18 cellular contexts compared by ENCODE assay signal in genomic region chr6:53440331-53440730, GRCh38.
DNase-seq lines count a peak whose midpoint lies in the region; ATAC-seq, FAIRE-seq and TF ChIP-seq lines count a peak whose summit lies in the region.
"Had no signal": no experiment of that assay in that cellular context is flagged by ENCODE, and none has a peak within 500 bp of the region (broad histone marks: within the 10 kb centered on the region; RNA-seq: fewer than 3 reads in every experiment).

No MANE protein-coding gene starts in this region.

- H3K9me3 ChIP-seq in GM12878 (replicated peaks; ENCODE audit: control insufficient read depth, insufficient read depth, low read length): no peaks in the 10 kb centered on the region
- no peaks in the 10 kb centered on the region for H3K9me3 ChIP-seq in right lobe of liver
- H3K9me3 ChIP-seq: pancreas had no signal

- no TSS peak for BruUV-seq in GM12878 (replicated peaks; lab: Mats Ljungman, UMichigan)

- CTCF ChIA-PET in GM12878 (lab: Yijun Ruan, JAX): interaction anchor here (0.8 to 13.1 kb wide), 15 partner anchors 13 to 268 kb away, joined by 3 to 225 read pairs (median 23); no protein-coding TSS in a partner anchor
- CTCF ChIA-PET in HEK293T (lab: Yijun Ruan, JAX): interaction anchor here (1.0 kb wide), 1 partner anchor 294 kb away, joined by 3 read pairs; no protein-coding TSS in a partner anchor
- CTCF ChIA-PET in activated naive CD4-positive, alpha-beta T cell treated with anti-CD3 and anti-CD28 coated beads for 36 hours (lab: Charles Lee): interaction anchor here (1.1 to 6.6 kb wide), 2 partner anchors 13 to 30 kb away, joined by 3 to 43 read pairs; no protein-coding TSS in a partner anchor

- H3K4me3 ChIP-seq in GM12878: no peak overlapping the region
- no peak overlapping the region for H3K4me3 ChIP-seq in right lobe of liver
- H3K4me3 ChIP-seq: cardiac muscle cell, pancreas had no signal

- H3K27ac ChIP-seq in GM12878 (ENCODE audit: control insufficient read depth, insufficient read depth) (no peak overlapping the region), right lobe of liver (no peak overlapping the region)
- H3K27ac ChIP-seq: cardiac muscle cell, pancreas, RWPE1 had no signal

- H4K20me1 ChIP-seq in GM12878 (ENCODE audit: control insufficient read depth, insufficient read depth): no peaks in the 10 kb centered on the region

- H2AFZ ChIP-seq in GM12878 (ENCODE audit: control insufficient read depth, low read depth, low read length): no peak overlapping the region

- peaks cover 0 to 5% of the 10 kb centered on the region in 2 experiments; a peak in 1 of 4 replicates for H3K27me3 ChIP-seq in GM12878 (replicated peaks in 1 of 2; ENCODE audit: control insufficient read depth in 2 of 2, insufficient read depth in 2 of 2, low read length in 1 of 2)
- no peaks in the 10 kb centered on the region for H3K27me3 ChIP-seq in right lobe of liver
- H3K27me3 ChIP-seq: cardiac muscle cell, pancreas had no signal

- POLR2A ChIA-PET in GM12878 (lab: Charles Lee) (interaction anchor here (0.6 to 3.1 kb wide), 6 partner anchors 12 to 41 kb away, joined by 3 to 23 read pairs (median 8); no protein-coding TSS in a partner anchor), HEK293T (lab: Yijun Ruan, JAX) (no interaction called here)

- TF ChIP-seq EP300 in GM12878 (IDR thresholded peaks at IDR 0.05; ENCODE audit: borderline replicate concordance in 1 of 2, control insufficient read depth in 1 of 2, low read depth in 2 of 2, low read length in 2 of 2): no peak

- intact Hi-C loops in natural killer cell (cut with micrococcal nuclease): no loop called here
- intact Hi-C loops in GM12878 (cut with micrococcal nuclease; ENCODE audit: unreplicated experiment): loop anchor here (2.0 kb wide), 1 partner anchor 40 kb away; no protein-coding TSS in a partner anchor
- intact Hi-C loops in right lobe of liver (cut with DNase I): no loop called here
- intact Hi-C loops in activated naive CD4-positive, alpha-beta T cell treated with anti-CD3 and anti-CD28 coated beads for 36 hours (cut with micrococcal nuclease): loop anchor here (2.0 kb wide), 1 partner anchor 14 kb away; no protein-coding TSS in a partner anchor

- H3K9ac ChIP-seq in GM12878 (ENCODE audit: control insufficient read depth, insufficient read depth, low read length): no peak overlapping the region

- TF ChIP-seq CTCF in natural killer cell (IDR thresholded peaks at IDR 0.05) (no peak), GM12878 (IDR thresholded peaks at IDR 0.05 in 2 of 3, conservative IDR thresholded peaks at IDR 0.05 in 1 of 3; ENCODE audit: control insufficient read depth in 2 of 3, extremely low read depth in 1 of 3, insufficient read depth in 1 of 3, low read depth in 3 of 3, low read length in 3 of 3) (no peak), right lobe of liver (IDR thresholded peaks at IDR 0.05) (no peak)

- FAIRE-seq in GM12878 (lab: Jason Lieb, UNC): no peak
- FAIRE-seq: endothelial cell of umbilical vein had no signal

- no peaks in the 10 kb centered on the region for H3K79me2 ChIP-seq in GM12878 (ENCODE audit: control insufficient read depth, insufficient read depth, low read length)

- no peaks in the 10 kb centered on the region for H3K36me3 Mint-ChIP-seq in natural killer cell treated with Interleukin-12 subunit alpha and Interleukin-12 subunit beta and Interleukin-15 and Interleukin-18, amount 100 ng/mL, for 72 hours
- H3K36me3 Mint-ChIP-seq in natural killer cell: no peaks in the 10 kb centered on the region
- no peaks in the 10 kb centered on the region for H3K36me3 Mint-ChIP-seq in activated naive CD4-positive, alpha-beta T cell treated with anti-CD3 and anti-CD28 coated beads for 36 hours (ENCODE audit: low read depth)

- peak overlapping the region; percentile 15 for H3K4me3 Mint-ChIP-seq in natural killer cell treated with Interleukin-12 subunit alpha and Interleukin-12 subunit beta and Interleukin-15 and Interleukin-18, amount 100 ng/mL, for 72 hours
- H3K4me3 Mint-ChIP-seq in natural killer cell: no peak overlapping the region
- H3K4me3 Mint-ChIP-seq in activated naive CD4-positive, alpha-beta T cell treated with anti-CD3 and anti-CD28 coated beads for 36 hours: no peak overlapping the region
- H3K4me3 Mint-ChIP-seq: activated CD8-positive, alpha-beta T cell treated with anti-CD3 and anti-CD28 coated beads, Interleukin-2, amount 10 ng/mL, durations not matched to agents 7 days and 5 days had no signal

- DNase-seq in natural killer cell treated with Interleukin-12 subunit alpha and Interleukin-12 subunit beta and Interleukin-15 and Interleukin-18, amount 100 ng/mL, for 72 hours (ENCODE audit: low spot score): no peak
- DNase-seq in natural killer cell (no peak), GM12878 (ENCODE audit: low read depth, low spot score) (no peak), right lobe of liver (no peak), HEK293T (ENCODE audit: extremely low spot score) (no peak), SHP77 (lab: John Stamatoyannopoulos, UW) (no peak)
- no peak for DNase-seq in activated naive CD4-positive, alpha-beta T cell (lab: John Stamatoyannopoulos, UW)
- no peak for DNase-seq in activated naive CD4-positive, alpha-beta T cell treated with anti-CD3 and anti-CD28 coated beads for 36 hours
- DNase-seq: activated CD8-positive, alpha-beta T cell treated with anti-CD3 and anti-CD28 coated beads, Interleukin-2, amount 10 ng/mL, durations not matched to agents 7 days and 5 days; DMS153; NCI-H345; pancreas; stimulated activated CD4-positive, alpha-beta T cell treated with anti-CD3 and anti-CD28 coated beads, Interleukin-15, amount 100 ng/mL, for 24 hours; T-helper 9 cell; trophoblast cell had no signal

- ATAC-seq in natural killer cell treated with Interleukin-12 subunit alpha and Interleukin-12 subunit beta and Interleukin-15 and Interleukin-18, amount 100 ng/mL, for 72 hours: no peak
- ATAC-seq in natural killer cell (no peak), GM12878 (peak; percentile 1), right lobe of liver (peak in 3 of 4 donors; percentile 18 to 54 (median 32))
- ATAC-seq: activated CD8-positive, alpha-beta T cell treated with anti-CD3 and anti-CD28 coated beads, Interleukin-2, amount 10 ng/mL, durations not matched to agents 7 days and 5 days had no signal

- SMC1A ChIA-PET in GM12878 (lab: Charles Lee; ENCODE audit: uncharacterized antibody, unreplicated experiment): interaction anchor here (0.9 to 13.0 kb wide), 20 partner anchors 8 to 272 kb away, joined by 3 to 229 read pairs (median 4); no protein-coding TSS in a partner anchor

- H3K9me3 Mint-ChIP-seq in natural killer cell treated with Interleukin-12 subunit alpha and Interleukin-12 subunit beta and Interleukin-15 and Interleukin-18, amount 100 ng/mL, for 72 hours: no peaks in the 10 kb centered on the region
- no peaks in the 10 kb centered on the region for H3K9me3 Mint-ChIP-seq in natural killer cell
- H3K9me3 Mint-ChIP-seq in activated naive CD4-positive, alpha-beta T cell treated with anti-CD3 and anti-CD28 coated beads for 36 hours: no peaks in the 10 kb centered on the region

- peaks cover 5 to 14% of the 10 kb centered on the region in 2 donors for H3K4me1 Mint-ChIP-seq in natural killer cell treated with Interleukin-12 subunit alpha and Interleukin-12 subunit beta and Interleukin-15 and Interleukin-18, amount 100 ng/mL, for 72 hours (ENCODE audit: low read depth in 2 of 2)
- peaks cover 5% of the 10 kb centered on the region in 2 donors for H3K4me1 Mint-ChIP-seq in natural killer cell
- H3K4me1 Mint-ChIP-seq in activated naive CD4-positive, alpha-beta T cell treated with anti-CD3 and anti-CD28 coated beads for 36 hours (ENCODE audit: low read depth): peaks cover 16% of the 10 kb centered on the region

- H3K36me3 ChIP-seq in GM12878 (ENCODE audit: control insufficient read depth in 2 of 2, insufficient read depth in 2 of 2, low read length in 1 of 2) (no peaks in the 10 kb centered on the region), right lobe of liver (no peaks in the 10 kb centered on the region)
- H3K36me3 ChIP-seq: cardiac muscle cell, pancreas had no signal

- H3K27ac Mint-ChIP-seq in natural killer cell treated with Interleukin-12 subunit alpha and Interleukin-12 subunit beta and Interleukin-15 and Interleukin-18, amount 100 ng/mL, for 72 hours: peak overlapping the region in 1 of 2 donors; percentile 65
- no peak overlapping the region for H3K27ac Mint-ChIP-seq in natural killer cell
- no peak overlapping the region for H3K27ac Mint-ChIP-seq in activated naive CD4-positive, alpha-beta T cell treated with anti-CD3 and anti-CD28 coated beads for 36 hours
- H3K27ac Mint-ChIP-seq: activated CD8-positive, alpha-beta T cell treated with anti-CD3 and anti-CD28 coated beads, Interleukin-2, amount 10 ng/mL, durations not matched to agents 7 days and 5 days had no signal

- no peak for TF ChIP-seq RAD21 in GM12878 (IDR thresholded peaks at IDR 0.05; ENCODE audit: insufficient read depth, low read depth, low read length)

- H3K4me2 ChIP-seq in GM12878 (ENCODE audit: control insufficient read depth, insufficient read depth): no peak overlapping the region

- peaks cover 4% of the 10 kb centered on the region; the same call in 1 of the 2 replicates for H3K4me1 ChIP-seq in GM12878 (ENCODE audit: control insufficient read depth, insufficient read depth, low read length)
- H3K4me1 ChIP-seq in right lobe of liver: peaks cover 0 to 19% (median 5%) of the 10 kb centered on the region in 4 donors
- H3K4me1 ChIP-seq: pancreas had no signal

- 0% methylated on average over 2 of the region's 2 CpGs for WGBS in GM12878 (ENCODE audit: insufficient coverage, insufficient replicate concordance, low lambda C conversion rate, missing lambda C conversion rate)
- 22% methylated on average over 2 of the region's 2 CpGs for WGBS in right lobe of liver (ENCODE audit: insufficient coverage, low coverage, low lambda C conversion rate, missing lambda C conversion rate)

- no peak for TF ChIP-seq POLR2A in GM12878 (IDR thresholded peaks at IDR 0.05; ENCODE audit: low read depth, low read length)
- no peak for TF ChIP-seq POLR2A in right lobe of liver (IDR thresholded peaks at IDR 0.05)

- RAD21 ChIA-PET in GM12878 (lab: Charles Lee; ENCODE audit: unreplicated experiment): interaction anchor here (1.0 to 9.5 kb wide), 13 partner anchors 14 to 272 kb away, joined by 3 to 125 read pairs (median 10); no protein-coding TSS in a partner anchor

- in situ Hi-C loops in GM12878 (cut with MboI): no loop called here

- peaks cover 7 to 12% of the 10 kb centered on the region in 2 donors for H3K27me3 Mint-ChIP-seq in natural killer cell treated with Interleukin-12 subunit alpha and Interleukin-12 subunit beta and Interleukin-15 and Interleukin-18, amount 100 ng/mL, for 72 hours
- peaks cover 6 to 15% of the 10 kb centered on the region in 2 donors for H3K27me3 Mint-ChIP-seq in natural killer cell (ENCODE audit: low read depth in 2 of 2)
- peaks cover 7% of the 10 kb centered on the region for H3K27me3 Mint-ChIP-seq in activated naive CD4-positive, alpha-beta T cell treated with anti-CD3 and anti-CD28 coated beads for 36 hours (ENCODE audit: low read depth)

TF ChIP-seq in GM12878, 131 proteins besides CTCF, POLR2A, EP300 and RAD21 (continues in another document):
- no peak for TF ChIP-seq CBX3 (IDR thresholded peaks at IDR 0.05; ENCODE audit: borderline replicate concordance, low read depth)
- no peak for TF ChIP-seq HDAC6 (IDR thresholded peaks at IDR 0.05; ENCODE audit: unreplicated experiment)

TF ChIP-seq in HEK293T, 16 proteins besides CTCF, POLR2A, EP300 and RAD21 (continues in another document):
- TF ChIP-seq SUZ12 (IDR thresholded peaks at IDR 0.05) (no peak), FOXA1 (IDR thresholded peaks at IDR 0.05) (no peak)

Comparison
In these comparisons a context has a peak if more than half of its experiments do, and no peak if none do; other contexts are left out.
1. ATAC-seq: peak in GM12878 (single experiment) and right lobe of liver (3 of 4); none in natural killer cell treated with Interleukin-12 subunit alpha and Interleukin-12 subunit beta and Interleukin-15 and Interleukin-18, amount 100 ng/mL, for 72 hours (0 of 2) and natural killer cell (0 of 3).
2. intact Hi-C loops: an anchor here in GM12878 (2.0 kb wide) and activated naive CD4-positive, alpha-beta T cell treated with anti-CD3 and anti-CD28 coated beads for 36 hours (2.0 kb wide); none called in natural killer cell and right lobe of liver.